9 cellular contexts compared by ENCODE assay signal in genomic region chr1:177800386-177801058, GRCh38.
A peak's percentile ranks its signal among the peaks of the same experiment; 100 is the strongest.
DNase-seq lines count a peak whose midpoint lies in the region; ATAC-seq and TF ChIP-seq lines count a peak whose summit lies in the region.
"Had no signal": no experiment of that assay in that cellular context is flagged by ENCODE, and none has a peak within 500 bp of the region (broad histone marks: within the 10 kb centered on the region; RNA-seq: fewer than 3 reads in every experiment).

No MANE protein-coding gene starts in this region.

- peaks cover 0 to 2% (median 0%) of the 10 kb centered on the region in 4 donors for H3K4me1 Mint-ChIP-seq in naive thymus-derived CD8-positive, alpha-beta T cell

- peaks cover 16% of the 10 kb centered on the region for H3K9me3 ChIP-seq in mesenchymal stem cell (ENCODE audit: control insufficient read depth, low read length)
- H3K9me3 ChIP-seq: body of pancreas had no signal

- H2BK12ac ChIP-seq in mesenchymal stem cell (ENCODE audit: low read length in 2 of 2) = no peak overlapping the region

- no peak overlapping the region for H3K4me2 ChIP-seq in mesenchymal stem cell (ENCODE audit: low read length, poor library complexity, severe bottlenecking)

- H3K27ac ChIP-seq in mesenchymal stem cell (ENCODE audit: low read length, poor library complexity, severe bottlenecking) = no peak overlapping the region
- H3K27ac ChIP-seq: body of pancreas had no signal

- peak; percentile 72 for ATAC-seq in GM21723 (IDR thresholded peaks at IDR 0.05; ENCODE audit: unreplicated experiment)
- ATAC-seq in naive thymus-derived CD8-positive, alpha-beta T cell = no peak
- ATAC-seq: body of pancreas had no signal

- H3K4me3 ChIP-seq in fibroblast of mammary gland (ENCODE audit: control insufficient read depth, low read depth, low read length) (no peak overlapping the region), mesenchymal stem cell (ENCODE audit: insufficient read depth in 1 of 2, low read depth in 1 of 2, low read length in 2 of 2) (no peak overlapping the region)
- H3K4me3 ChIP-seq: body of pancreas had no signal

- DNase-seq in ELR (ENCODE audit: low read depth) (peak; percentile 32), M059J (ENCODE audit: low read depth) (peak; percentile 36), fibroblast of mammary gland (ENCODE audit: low read depth) (peak; percentile 63), NCI-H2227 (lab: John Stamatoyannopoulos, UW; ENCODE audit: unreplicated experiment) (no peak), GM10248 (ENCODE audit: extremely low spot score) (no peak), mesenchymal stem cell (no peak)
- DNase-seq in naive thymus-derived CD8-positive, alpha-beta T cell = no peak
- DNase-seq: body of pancreas had no signal

- peaks cover 0 to 10% (median 0%) of the 10 kb centered on the region in 3 donors for H3K36me3 Mint-ChIP-seq in naive thymus-derived CD8-positive, alpha-beta T cell

- no peak overlapping the region for H3K9ac ChIP-seq in mesenchymal stem cell (ENCODE audit: low read length)

- no peak overlapping the region for H4K8ac ChIP-seq in mesenchymal stem cell (ENCODE audit: low read length)

- no peak overlapping the region for H3K23ac ChIP-seq in mesenchymal stem cell (ENCODE audit: low read length in 2 of 2)

- H3K18ac ChIP-seq in mesenchymal stem cell (ENCODE audit: low read depth in 1 of 2, low read length in 2 of 2) = no peak overlapping the region

- 54% methylated on average over 1 of the region's 1 CpG for WGBS in mesenchymal stem cell

- no peak overlapping the region for H2AK5ac ChIP-seq in mesenchymal stem cell (ENCODE audit: low read length, severe bottlenecking)

- no peak for TF ChIP-seq CTCF in fibroblast of mammary gland (conservative IDR thresholded peaks at IDR 0.05; ENCODE audit: control insufficient read depth, insufficient read depth, low read depth, low read length)
- no peak for TF ChIP-seq CTCF in GM10248 (IDR thresholded peaks at IDR 0.05; ENCODE audit: control extremely low read depth, extremely low read depth, low read depth, missing control alignments)

- no peak overlapping the region for H2BK120ac ChIP-seq in mesenchymal stem cell (ENCODE audit: low read depth, low read length)

- H3K79me1 ChIP-seq in mesenchymal stem cell (replicated peaks; ENCODE audit: low read length, poor library complexity, severe bottlenecking) = no peaks in the 10 kb centered on the region

- CTCF ChIA-PET in GM10248 (lab: Yijun Ruan, JAX) = interaction anchor here (1.6 to 3.0 kb wide), 2 partner anchors 8 to 12 kb away, joined by 4 to 13 read pairs; no protein-coding TSS in a partner anchor

- H3K36me3 ChIP-seq in mesenchymal stem cell (ENCODE audit: control insufficient read depth in 1 of 2, insufficient read depth in 2 of 2, low read depth in 1 of 2, low read length in 2 of 2) = no peaks in the 10 kb centered on the region

- no peak overlapping the region for H3K4ac ChIP-seq in mesenchymal stem cell (ENCODE audit: low read depth in 1 of 2, low read length in 2 of 2)

- no peak overlapping the region for H2BK15ac ChIP-seq in mesenchymal stem cell (ENCODE audit: low read depth, poor library complexity, severe bottlenecking)

- no peak overlapping the region for H3K4me3 Mint-ChIP-seq in naive thymus-derived CD8-positive, alpha-beta T cell

- H3K4me1 ChIP-seq in mesenchymal stem cell (ENCODE audit: control insufficient read depth, insufficient read depth, low read depth, low read length) = no peaks in the 10 kb centered on the region
- H3K4me1 ChIP-seq: body of pancreas had no signal

- no peak overlapping the region for H3K14ac ChIP-seq in mesenchymal stem cell (ENCODE audit: low read length in 2 of 2)

- H3K27me3 Mint-ChIP-seq in naive thymus-derived CD8-positive, alpha-beta T cell = peaks cover 0 to 8% (median 0%) of the 10 kb centered on the region in 5 donors

- H2BK5ac ChIP-seq in mesenchymal stem cell (ENCODE audit: low read depth, low read length, poor library complexity, severe bottlenecking) = no peak overlapping the region

- H3K27ac Mint-ChIP-seq in naive thymus-derived CD8-positive, alpha-beta T cell = no peak overlapping the region

- POLR2A ChIA-PET in GM10248 (lab: Yijun Ruan, JAX) = interaction anchor here (0.6 kb wide), 1 partner anchor 94 kb away, joined by 3 read pairs; no protein-coding TSS in a partner anchor
- POLR2A ChIA-PET in naive thymus-derived CD8-positive, alpha-beta T cell (lab: Charles Lee) = no interaction called here

- H4K91ac ChIP-seq in mesenchymal stem cell (ENCODE audit: low read length) = no peak overlapping the region

- H3K27me3 ChIP-seq in mesenchymal stem cell (ENCODE audit: control insufficient read depth in 1 of 2, insufficient read depth in 1 of 2, low read length in 2 of 2) = peaks cover 13 to 44% of the 10 kb centered on the region in 2 experiments
- H3K27me3 ChIP-seq: body of pancreas had no signal

- H2AFZ ChIP-seq in mesenchymal stem cell (ENCODE audit: low read depth, low read length) = no peak overlapping the region

- H3K9me3 Mint-ChIP-seq in naive thymus-derived CD8-positive, alpha-beta T cell = peaks cover 2 to 21% (median 10%) of the 10 kb centered on the region in 9 donors

Comparison
In these comparisons a context has a peak if more than half of its experiments do, and no peak if none do; other contexts are left out.
1. DNase-seq: peak in ELR (single experiment), M059J (single experiment) and fibroblast of mammary gland (single experiment); none in NCI-H2227 (single experiment), GM10248 (single experiment), naive thymus-derived CD8-positive, alpha-beta T cell (0 of 10) and mesenchymal stem cell (single experiment).